Comparison of ENCODE assay signal across 10 cellular contexts in the genomic region with DNA sequence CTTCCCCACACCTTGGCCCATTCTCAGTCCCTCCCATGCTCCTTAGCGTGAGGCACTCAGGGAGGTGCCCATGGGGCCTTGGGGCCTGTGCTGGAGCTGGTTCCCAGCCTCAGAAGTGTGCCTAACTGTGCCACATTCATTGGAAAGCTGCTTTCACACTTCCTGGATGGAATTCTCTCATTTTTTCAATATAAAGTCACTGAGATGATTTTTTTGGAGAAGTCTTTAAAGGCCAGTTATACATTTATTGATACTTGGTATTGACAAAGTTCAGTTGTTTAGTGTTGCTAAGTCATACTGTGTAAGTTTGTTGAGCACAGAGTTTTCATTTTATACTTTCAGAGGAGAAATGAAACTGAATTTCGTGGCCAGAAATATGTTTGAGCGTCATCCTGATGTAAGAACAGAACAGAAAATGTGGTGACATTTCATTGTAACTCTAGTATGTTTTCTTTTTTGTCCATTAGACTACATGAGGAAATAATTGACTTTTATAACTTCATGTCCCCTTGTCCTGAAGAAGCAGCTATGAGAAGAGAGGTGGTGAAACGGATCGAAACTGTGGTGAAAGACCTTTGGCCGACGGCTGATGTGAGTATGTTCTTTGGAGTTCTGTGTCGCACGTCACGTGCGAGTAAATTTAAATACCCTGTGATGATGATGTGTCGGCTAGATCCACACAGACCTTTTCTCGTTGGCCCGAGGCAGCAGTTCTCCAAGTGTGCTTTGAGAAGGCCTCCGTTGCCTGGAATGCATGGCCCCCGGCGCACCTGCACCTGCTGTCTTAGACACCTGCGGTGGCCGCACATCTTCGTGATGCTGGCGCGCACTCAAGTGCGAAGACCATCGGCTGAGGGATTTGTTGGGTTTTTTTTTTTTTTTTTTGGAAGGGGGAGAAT. TPM values are rescaled to one million over a fixed set of nuclear protein-coding genes. Genes with fewer than 3 reads are reported as not detected.
DNase-seq lines count a peak whose midpoint lies in the region; ATAC-seq and TF ChIP-seq lines count a peak whose summit lies in the region.
"Had no signal": no experiment of that assay in that cellular context is flagged by ENCODE, and none has a peak within 500 bp of the region (broad histone marks: within the 10 kb centered on the region; RNA-seq: fewer than 3 reads in every experiment).

No MANE protein-coding gene starts in this region.

- 89 to 92% methylated on average over 24 of the region's 24 CpGs for WGBS in tibial nerve, 2 donors

- H3K4me2 ChIP-seq in BLaER1 treated with 17β-estradiol and CSF1 and Interleukin-3, amounts not matched to agents 10 nM and 100 nM, result peak overlapping the region in 5 of 11 experiments; percentile 60 to 72 (median 62); a peak in 10 of 22 replicates

- H4K20me1 ChIP-seq in BLaER1 treated with 17β-estradiol and CSF1 and Interleukin-3, amounts not matched to agents 10 nM and 100 nM, result peaks cover 46 to 100% (median 93%) of the 10 kb centered on the region in 11 experiments; a peak in 21 of 22 replicates

- H3K4me1 Mint-ChIP-seq in activated CD8-positive, alpha-beta memory T cell treated with anti-CD3 and anti-CD28 coated beads, Interleukin-2, amount 10 ng/mL, durations not matched to agents 7 days and 5 days, result peaks cover 61% of the 10 kb centered on the region

- no peak for TF ChIP-seq POLR2A in tibial nerve (IDR thresholded peaks at IDR 0.05)

- peaks cover 49 to 92% (median 74%) of the 10 kb centered on the region in 11 experiments for H3K36me3 ChIP-seq in BLaER1 treated with 17β-estradiol and CSF1 and Interleukin-3, amounts not matched to agents 10 nM and 100 nM
- peaks cover 0 to 43% (median 4%) of the 10 kb centered on the region in 3 donors for H3K36me3 ChIP-seq in tibial nerve
- H3K36me3 ChIP-seq: breast epithelium had no signal

- no peaks in the 10 kb centered on the region for H3K9me3 ChIP-seq in BLaER1 treated with 17β-estradiol and CSF1 and Interleukin-3, amounts not matched to agents 10 nM and 100 nM (replicated peaks in 1 of 11)
- no peaks in the 10 kb centered on the region for H3K9me3 ChIP-seq in tibial nerve
- H3K9me3 ChIP-seq: breast epithelium, left ventricle myocardium inferior had no signal

- TF ChIP-seq EP300 in tibial nerve (IDR thresholded peaks at IDR 0.05), result no peak

- peak; percentile 80 for ATAC-seq in GM19035 (IDR thresholded peaks at IDR 0.05; ENCODE audit: unreplicated experiment)
- ATAC-seq in HG02973 (IDR thresholded peaks at IDR 0.05; ENCODE audit: unreplicated experiment), result peak; percentile 86
- peak; percentile 70 for ATAC-seq in activated CD8-positive, alpha-beta memory T cell treated with anti-CD3 and anti-CD28 coated beads, Interleukin-2, amount 10 ng/mL, durations not matched to agents 7 days and 5 days

- CTCF ChIA-PET in activated CD8-positive, alpha-beta memory T cell treated with anti-CD3 and anti-CD28 coated beads, Interleukin-2, amount 10 ng/mL, durations not matched to agents 7 days and 5 days (lab: Charles Lee), result interaction anchor here (0.8 to 1.2 kb wide), 3 partner anchors 8 to 83 kb away, joined by 3 read pairs; a partner anchor contains a TSS

- H3K4me3 ChIP-seq in BLaER1 treated with 17β-estradiol and CSF1 and Interleukin-3, amounts not matched to agents 10 nM and 100 nM, result no peak overlapping the region
- no peak overlapping the region for H3K4me3 ChIP-seq in tibial nerve
- H3K4me3 ChIP-seq: breast epithelium, left ventricle myocardium inferior had no signal

- H3K27ac Mint-ChIP-seq in activated CD8-positive, alpha-beta memory T cell treated with anti-CD3 and anti-CD28 coated beads, Interleukin-2, amount 10 ng/mL, durations not matched to agents 7 days and 5 days, result peak overlapping the region; percentile 95

- H3K36me3 Mint-ChIP-seq in activated CD8-positive, alpha-beta memory T cell treated with anti-CD3 and anti-CD28 coated beads, Interleukin-2, amount 10 ng/mL, durations not matched to agents 7 days and 5 days, result peaks cover 48% of the 10 kb centered on the region

- no peak for DNase-seq in activated CD8-positive, alpha-beta memory T cell treated with anti-CD3 and anti-CD28 coated beads, Interleukin-2, amount 10 ng/mL, durations not matched to agents 7 days and 5 days
- DNase-seq in tibial nerve (ENCODE audit: low spot score in 2 of 2) (no peak), dermis blood vessel endothelial cell (no peak), kidney glomerular epithelial cell (lab: John Stamatoyannopoulos, UW) (no peak)
- no peak for DNase-seq in activated effector memory CD4-positive, alpha-beta T cell treated with Interleukin-2 at 50 U/mL for 16 hours
- DNase-seq: left ventricle myocardium inferior had no signal

- no peaks in the 10 kb centered on the region for H3K9me3 Mint-ChIP-seq in activated CD8-positive, alpha-beta memory T cell treated with anti-CD3 and anti-CD28 coated beads, Interleukin-2, amount 10 ng/mL, durations not matched to agents 7 days and 5 days (ENCODE audit: low read depth)

- TF ChIP-seq CTCF in tibial nerve (IDR thresholded peaks at IDR 0.05), result no peak

- H3K27me3 ChIP-seq in BLaER1 treated with 17β-estradiol and CSF1 and Interleukin-3, amounts not matched to agents 10 nM and 100 nM, result no peaks in the 10 kb centered on the region
- no peaks in the 10 kb centered on the region for H3K27me3 ChIP-seq in tibial nerve
- H3K27me3 ChIP-seq: breast epithelium had no signal

- H3K27ac ChIP-seq in BLaER1 treated with 17β-estradiol and CSF1 and Interleukin-3, amounts not matched to agents 10 nM and 100 nM, result peak overlapping the region in 8 of 11 experiments; percentile 7 to 74 (median 54); a peak in 11 of 22 replicates
- peak overlapping the region in 1 of 4 donors; percentile 42 for H3K27ac ChIP-seq in tibial nerve
- H3K27ac ChIP-seq: breast epithelium, left ventricle myocardium inferior had no signal

- H3K27me3 Mint-ChIP-seq in activated CD8-positive, alpha-beta memory T cell treated with anti-CD3 and anti-CD28 coated beads, Interleukin-2, amount 10 ng/mL, durations not matched to agents 7 days and 5 days, result no peaks in the 10 kb centered on the region

- H3K9ac ChIP-seq in BLaER1 treated with 17β-estradiol and CSF1 and Interleukin-3, amounts not matched to agents 10 nM and 100 nM, result peak overlapping the region in 5 of 11 experiments; percentile 5 to 58 (median 49); a peak in 4 of 22 replicates

- H3K4me3 Mint-ChIP-seq in activated CD8-positive, alpha-beta memory T cell treated with anti-CD3 and anti-CD28 coated beads, Interleukin-2, amount 10 ng/mL, durations not matched to agents 7 days and 5 days, result peak overlapping the region; percentile 68

- peaks cover 37 to 59% (median 52%) of the 10 kb centered on the region in 10 experiments for H3K4me1 ChIP-seq in BLaER1 treated with 17β-estradiol and CSF1 and Interleukin-3, amounts not matched to agents 10 nM and 100 nM
- peaks cover 0 to 47% (median 16%) of the 10 kb centered on the region in 4 donors for H3K4me1 ChIP-seq in tibial nerve

RNA-seq across cellular contexts. Expression of a gene that starts 24.1 kb away (rescaled TPM):
- 10 to 100 TPM; 37.4 to 55.3 TPM for total RNA-seq in activated CD8-positive, alpha-beta memory T cell treated with anti-CD3 and anti-CD28 coated beads, Interleukin-2, amount 10 ng/mL, durations not matched to agents 7 days and 5 days
- 10 to 100 TPM; 22.7 to 34.1 (median 29.2) TPM for total RNA-seq in tibial nerve
- 7.8 and 12.2 TPM in 2 replicates for total RNA-seq in dermis blood vessel endothelial cell
